In genomic region chr2:207354466-207354865, GRCh38 we compare ENCODE assay signal across 24 cellular contexts.
"Had no signal": no experiment of that assay in that cellular context is flagged by ENCODE, and none has a peak within 500 bp of the region (broad histone marks: within the 10 kb centered on the region; RNA-seq: fewer than 3 reads in every experiment).

No MANE protein-coding gene starts in this region.

- H3K9me3 Mint-ChIP-seq: activated CD4-positive, alpha-beta T cell treated with anti-CD3 and anti-CD28 coated beads, Interleukin-2, amount 10 ng/mL, durations not matched to agents 24 days and 14 days; activated T-cell treated with anti-CD3 and anti-CD28 coated beads, Interleukin-2, amount 50 U/mL, for 24 hours; activated T-helper 1 cell treated with anti-CD3 and anti-CD28 coated beads, Interleukin-12 subunit alpha, Interleukin-12 subunit beta, Interleukin-2, Interleukin-4 antibody, amounts not matched to agents 30 ng/mL and 10 ng/mL and 1 ng/mL, durations not matched to agents 14 hours and 24 hours and 36 hours had no signal

- H3K9me3 ChIP-seq: Peyer's patch, SJCRH30, SK-N-SH had no signal

- H3K36me3 Mint-ChIP-seq: activated CD8-positive, alpha-beta memory T cell treated with anti-CD3 and anti-CD28 coated beads, Interleukin-2, amount 10 ng/mL, durations not matched to agents 7 days and 5 days; brain had no signal

- H3K9ac ChIP-seq: SK-N-SH had no signal

- H3K27me3 ChIP-seq: Peyer's patch, SJCRH30 had no signal

- H3K27ac ChIP-seq: Peyer's patch, RWPE1, SJCRH30, WERI-Rb-1 had no signal

- H3K4me3 Mint-ChIP-seq: activated CD4-positive, alpha-beta T cell treated with anti-CD3 and anti-CD28 coated beads, Interleukin-2, amount 10 ng/mL, durations not matched to agents 24 days and 14 days; activated CD8-positive, alpha-beta memory T cell treated with anti-CD3 and anti-CD28 coated beads, Interleukin-2, amount 10 ng/mL, durations not matched to agents 7 days and 5 days; activated naive CD4-positive, alpha-beta T cell treated with anti-CD3 and anti-CD28 coated beads for 36 hours; activated naive CD8-positive, alpha-beta T cell; activated T-cell treated with anti-CD3 and anti-CD28 coated beads, Interleukin-2, amount 50 U/mL, for 24 hours; activated T-helper 1 cell treated with anti-CD3 and anti-CD28 coated beads, Interleukin-12 subunit alpha, Interleukin-12 subunit beta, Interleukin-2, Interleukin-4 antibody, amounts not matched to agents 30 ng/mL and 10 ng/mL and 1 ng/mL, durations not matched to agents 14 hours and 24 hours and 36 hours; brain had no signal

- ATAC-seq: activated CD4-positive, CD25-positive, alpha-beta regulatory T cell treated with anti-CD3 and anti-CD28 coated beads, Interleukin-2, amount 50 U/mL, for 24 hours; activated CD8-positive, alpha-beta memory T cell treated with anti-CD3 and anti-CD28 coated beads, Interleukin-2, amount 10 ng/mL, durations not matched to agents 7 days and 5 days had no signal

- H3K4me3 ChIP-seq: Peyer's patch, SJCRH30 had no signal

- H3K4me1 ChIP-seq: Peyer's patch, SJCRH30 had no signal

- H3K27ac Mint-ChIP-seq: activated CD4-positive, alpha-beta T cell treated with anti-CD3 and anti-CD28 coated beads, Interleukin-2, amount 10 ng/mL, durations not matched to agents 24 days and 14 days; activated CD8-positive, alpha-beta memory T cell treated with anti-CD3 and anti-CD28 coated beads, Interleukin-2, amount 10 ng/mL, durations not matched to agents 7 days and 5 days; activated naive CD4-positive, alpha-beta T cell treated with anti-CD3 and anti-CD28 coated beads for 36 hours; activated naive CD8-positive, alpha-beta T cell; activated T-cell treated with anti-CD3 and anti-CD28 coated beads, Interleukin-2, amount 50 U/mL, for 24 hours; activated T-helper 1 cell treated with anti-CD3 and anti-CD28 coated beads, Interleukin-12 subunit alpha, Interleukin-12 subunit beta, Interleukin-2, Interleukin-4 antibody, amounts not matched to agents 30 ng/mL and 10 ng/mL and 1 ng/mL, durations not matched to agents 14 hours and 24 hours and 36 hours; brain had no signal

- H3K36me3 ChIP-seq: Peyer's patch, SJCRH30, WERI-Rb-1 had no signal

- H3K27me3 Mint-ChIP-seq: activated naive CD8-positive, alpha-beta T cell; activated T-cell treated with anti-CD3 and anti-CD28 coated beads, Interleukin-2, amount 50 U/mL, for 24 hours had no signal

- DNase-seq: activated CD4-positive, alpha-beta T cell treated with anti-CD3 and anti-CD28 coated beads, Interleukin-2, amount 10 ng/mL, durations not matched to agents 24 days and 14 days; activated CD4-positive, alpha-beta T cell treated with anti-CD3 and anti-CD28 coated beads, Interleukin-2, amount 50 U/mL, for 48 hours; activated CD8-positive, alpha-beta memory T cell treated with anti-CD3 and anti-CD28 coated beads, Interleukin-2, amount 10 ng/mL, durations not matched to agents 7 days and 5 days; activated effector memory CD4-positive, alpha-beta T cell treated with anti-CD3 and anti-CD28 coated beads, Interleukin-2, amount 50 U/mL, for 16 hours; activated naive CD4-positive, alpha-beta T cell treated with anti-CD3 and anti-CD28 coated beads for 36 hours; activated T-cell treated with anti-CD3 and anti-CD28 coated beads, Interleukin-2, amount 50 U/mL, for 24 hours; MM.1S; NCI-H1105; NCI-H1436 treated with DMSO at 0.1 percent for 48 hours; NCI-H187; NCI-H2081; NCI-H446; NCI-H524; Peyer's patch; Right ventricle myocardium superior; SJCRH30; SK-N-SH; T-helper 1 cell; WERI-Rb-1 had no signal

- H3K4me2 ChIP-seq: SK-N-SH had no signal
